Comparison of ENCODE assay signal across 2 cellular contexts in genomic region chr2:101479810-101480209, GRCh38.
TF ChIP-seq lines count a peak whose summit lies in the region.

No MANE protein-coding gene starts in this region.

TF ChIP-seq in IMR-90, 13 proteins besides CTCF, POLR2A, EP300 and RAD21 (continued from another document):
- TF ChIP-seq ELK1 (IDR thresholded peaks at IDR 0.05; ENCODE audit: borderline replicate concordance, low read depth, low read length) (no peak), NFE2L2 (IDR thresholded peaks at IDR 0.05; ENCODE audit: low read depth, low read length) (no peak), MXI1 (IDR thresholded peaks at IDR 0.05; ENCODE audit: borderline replicate concordance, low read depth, low read length) (no peak), USF2 (IDR thresholded peaks at IDR 0.05; ENCODE audit: low read depth, low read length) (no peak), RCOR1 (IDR thresholded peaks at IDR 0.05; ENCODE audit: insufficient replicate concordance, low read length) (no peak), CHD1 (IDR thresholded peaks at IDR 0.05; ENCODE audit: low read depth, low read length) (no peak)

TF ChIP-seq in neural cell, 6 proteins besides CTCF, POLR2A, EP300 and RAD21 (continued from another document):
- TF ChIP-seq REST (IDR thresholded peaks at IDR 0.05; ENCODE audit: borderline replicate concordance), result no peak
